10 cellular contexts compared by ENCODE assay signal in the genomic region with DNA sequence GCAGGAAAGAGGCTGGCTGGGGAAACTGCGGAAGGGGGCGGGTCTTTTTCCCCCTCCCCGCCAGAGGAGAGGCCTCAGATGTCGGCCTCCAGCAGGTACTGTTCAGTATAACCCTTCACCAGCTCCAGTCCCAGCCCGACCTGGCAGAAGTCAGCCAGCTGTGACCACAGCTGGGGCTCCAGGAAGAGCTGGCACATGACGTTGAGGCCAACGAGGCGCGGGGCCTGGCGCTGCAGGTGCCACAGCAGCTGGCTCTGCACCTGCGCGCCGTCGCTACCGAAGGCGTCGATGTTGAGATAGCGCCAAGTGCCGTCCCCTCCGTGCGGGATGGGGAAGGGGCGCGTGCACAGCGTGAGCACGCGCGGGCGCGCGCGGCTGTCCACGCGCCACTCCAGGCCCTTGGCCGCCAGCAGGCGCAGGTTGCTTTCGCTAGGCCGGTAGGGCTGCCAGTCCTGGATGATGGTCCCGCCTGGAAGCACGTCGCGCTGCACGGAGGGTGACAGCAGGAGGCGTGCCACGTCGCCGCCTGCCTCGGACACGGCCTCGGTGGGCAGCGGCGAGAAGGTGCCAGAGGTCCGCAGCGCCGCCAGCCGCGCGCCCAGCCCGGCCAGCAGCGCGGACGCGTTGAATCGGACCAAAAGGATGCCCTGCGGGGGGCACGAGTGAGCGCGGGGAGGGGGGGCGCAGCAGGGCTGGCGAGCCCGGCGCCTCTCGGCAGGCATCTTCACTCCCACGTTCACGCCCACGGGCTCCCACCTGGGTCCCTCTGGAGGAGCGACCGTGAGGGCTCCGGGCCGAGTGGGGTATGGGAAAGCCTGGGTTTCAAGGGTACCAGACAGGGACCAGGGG. TPM values are rescaled to one million over a fixed set of nuclear protein-coding genes. Genes with fewer than 3 reads are reported as not detected.
A peak's percentile ranks its signal among the peaks of the same experiment; 100 is the strongest.
DNase-seq lines count a peak whose midpoint lies in the region; ATAC-seq lines count a peak whose summit lies in the region.
"Had no signal": no experiment of that assay in that cellular context is flagged by ENCODE, and none has a peak within 500 bp of the region (broad histone marks: within the 10 kb centered on the region; RNA-seq: fewer than 3 reads in every experiment).

No MANE protein-coding gene starts in this region.

- H3K27me3 ChIP-seq in CD4-positive, alpha-beta memory T cell (ENCODE audit: insufficient read depth, low read length), result peaks cover 84% of the 10 kb centered on the region
- H3K27me3 ChIP-seq in HUES64 (ENCODE audit: insufficient read depth, low read length), result peaks cover 98% of the 10 kb centered on the region

- peak overlapping the region in 1 of 7 donors; percentile 77 for H3K27ac Mint-ChIP-seq in CD4-positive, alpha-beta memory T cell
- no peak overlapping the region for H3K27ac Mint-ChIP-seq in T-helper 17 cell
- no peak overlapping the region for H3K27ac Mint-ChIP-seq in activated CD8-positive, alpha-beta memory T cell treated with anti-CD3 and anti-CD28 coated beads, Interleukin-2, amount 10 ng/mL, durations not matched to agents 7 days and 5 days

- DNase-seq in CD4-positive, alpha-beta memory T cell, result peak in 1 of 5 donors; percentile 46
- DNase-seq in T-helper 17 cell (peak in 1 of 3 donors; percentile 21), left kidney (ENCODE audit: low read depth, low spot score) (peak; percentile 75), hepatic stellate cell (ENCODE audit: low spot score) (no peak), putamen (ENCODE audit: low spot score) (no peak)
- DNase-seq in activated CD8-positive, alpha-beta memory T cell treated with anti-CD3 and anti-CD28 coated beads, Interleukin-2, amount 10 ng/mL, durations not matched to agents 7 days and 5 days, result no peak
- DNase-seq: small intestine had no signal

- CTCF ChIA-PET in CD4-positive, alpha-beta memory T cell (lab: Charles Lee; ENCODE audit: partially characterized antibody), result interaction anchor here (0.6 to 4.7 kb wide), 11 partner anchors 10 to 732 kb away, joined by 3 to 44 read pairs (median 5); no protein-coding TSS in a partner anchor
- CTCF ChIA-PET in activated CD8-positive, alpha-beta memory T cell treated with anti-CD3 and anti-CD28 coated beads, Interleukin-2, amount 10 ng/mL, durations not matched to agents 7 days and 5 days (lab: Charles Lee), result interaction anchor here (0.9 to 3.0 kb wide), 9 partner anchors 7 to 111 kb away, joined by 3 to 37 read pairs (median 6); a partner anchor contains a TSS

- no peaks in the 10 kb centered on the region for H3K36me3 ChIP-seq in CD4-positive, alpha-beta memory T cell (ENCODE audit: insufficient read depth, low read length)
- no peaks in the 10 kb centered on the region for H3K36me3 ChIP-seq in HUES64 (ENCODE audit: insufficient read depth, low read length)

- POLR2A ChIA-PET in CD4-positive, alpha-beta memory T cell (lab: Charles Lee; ENCODE audit: partially characterized antibody), result no interaction called here

- intact Hi-C loops in CD4-positive, alpha-beta memory T cell (cut with micrococcal nuclease), result no loop called here

- peaks cover 57% of the 10 kb centered on the region for H3K4me1 ChIP-seq in CD4-positive, alpha-beta memory T cell (ENCODE audit: insufficient read depth, low read length)
- peaks cover 34% of the 10 kb centered on the region for H3K4me1 ChIP-seq in HUES64 (ENCODE audit: insufficient read depth, low read length)

- no peak overlapping the region for H3K9ac ChIP-seq in HUES64 (ENCODE audit: low read depth, low read length)

- H3K36me3 Mint-ChIP-seq in CD4-positive, alpha-beta memory T cell, result no peaks in the 10 kb centered on the region
- H3K36me3 Mint-ChIP-seq in T-helper 17 cell (ENCODE audit: low read depth), result peaks cover 18% of the 10 kb centered on the region
- no peaks in the 10 kb centered on the region for H3K36me3 Mint-ChIP-seq in activated CD8-positive, alpha-beta memory T cell treated with anti-CD3 and anti-CD28 coated beads, Interleukin-2, amount 10 ng/mL, durations not matched to agents 7 days and 5 days

- WGBS in HUES64, result under 1% methylated on average over 76 of the region's 79 CpGs

- H3K4me3 ChIP-seq in CD4-positive, alpha-beta memory T cell (ENCODE audit: low read length in 2 of 2), result peak overlapping the region in 1 of 2 donors; percentile 34
- H3K4me3 ChIP-seq in HUES64 (ENCODE audit: low read length), result peak overlapping the region; percentile 46

- ATAC-seq in T-helper 17 cell, result peak; percentile 33
- no peak for ATAC-seq in activated CD8-positive, alpha-beta memory T cell treated with anti-CD3 and anti-CD28 coated beads, Interleukin-2, amount 10 ng/mL, durations not matched to agents 7 days and 5 days
- no peak for ATAC-seq in GM18909 (IDR thresholded peaks at IDR 0.05; ENCODE audit: poor library complexity, unreplicated experiment)

- H3K4me3 Mint-ChIP-seq in CD4-positive, alpha-beta memory T cell, result peak overlapping the region in 7 of 8 donors; percentile 8 to 72 (median 52)
- peak overlapping the region; percentile 87 for H3K4me3 Mint-ChIP-seq in T-helper 17 cell
- H3K4me3 Mint-ChIP-seq in activated CD8-positive, alpha-beta memory T cell treated with anti-CD3 and anti-CD28 coated beads, Interleukin-2, amount 10 ng/mL, durations not matched to agents 7 days and 5 days, result no peak overlapping the region

- H3K27me3 Mint-ChIP-seq in CD4-positive, alpha-beta memory T cell, result peaks cover 61 to 76% of the 10 kb centered on the region in 2 donors
- H3K27me3 Mint-ChIP-seq in T-helper 17 cell, result peaks cover 88% of the 10 kb centered on the region
- H3K27me3 Mint-ChIP-seq in activated CD8-positive, alpha-beta memory T cell treated with anti-CD3 and anti-CD28 coated beads, Interleukin-2, amount 10 ng/mL, durations not matched to agents 7 days and 5 days, result peaks cover 94% of the 10 kb centered on the region

- no peaks in the 10 kb centered on the region for H3K9me3 ChIP-seq in CD4-positive, alpha-beta memory T cell (ENCODE audit: control insufficient read depth in 1 of 2, low read length in 2 of 2)
- H3K9me3 ChIP-seq in HUES64 (ENCODE audit: insufficient read depth, low read depth, low read length) (no peaks in the 10 kb centered on the region), T-helper 17 cell (ENCODE audit: control insufficient read depth, low read length, poor library complexity, severe bottlenecking) (no peaks in the 10 kb centered on the region)

- H3K4me1 Mint-ChIP-seq in CD4-positive, alpha-beta memory T cell, result peaks cover 30 to 62% (median 50%) of the 10 kb centered on the region in 4 donors
- peaks cover 47% of the 10 kb centered on the region for H3K4me1 Mint-ChIP-seq in T-helper 17 cell
- H3K4me1 Mint-ChIP-seq in activated CD8-positive, alpha-beta memory T cell treated with anti-CD3 and anti-CD28 coated beads, Interleukin-2, amount 10 ng/mL, durations not matched to agents 7 days and 5 days, result peaks cover 43% of the 10 kb centered on the region

- H3K9me3 Mint-ChIP-seq in CD4-positive, alpha-beta memory T cell, result peaks cover 0 to 4% (median 0%) of the 10 kb centered on the region in 8 donors
- no peaks in the 10 kb centered on the region for H3K9me3 Mint-ChIP-seq in activated CD8-positive, alpha-beta memory T cell treated with anti-CD3 and anti-CD28 coated beads, Interleukin-2, amount 10 ng/mL, durations not matched to agents 7 days and 5 days (ENCODE audit: low read depth)

- no peak overlapping the region for H3K27ac ChIP-seq in CD4-positive, alpha-beta memory T cell (ENCODE audit: low read depth, low read length)
- H3K27ac ChIP-seq in HUES64 (ENCODE audit: low read depth, low read length), result no peak overlapping the region

RNA-seq across cellular contexts. Expression of a gene that starts 6.9 kb away (rescaled TPM):
- total RNA-seq in CD4-positive, alpha-beta memory T cell, result not detected
- not detected for polyA plus RNA-seq in CD4-positive, alpha-beta memory T cell
- 18.8 TPM for polyA plus RNA-seq in HUES64 (2013, experiment 1 of 2)
- 15.0 TPM for polyA plus RNA-seq in HUES64 (2013, experiment 2 of 2)
- total RNA-seq in T-helper 17 cell, result not detected
- under 1 TPM; 0.44 to 0.66 TPM for total RNA-seq in activated CD8-positive, alpha-beta memory T cell treated with anti-CD3 and anti-CD28 coated beads, Interleukin-2, amount 10 ng/mL, durations not matched to agents 7 days and 5 days
- total RNA-seq: urinary bladder had no signal

RNA-seq across cellular contexts. Expression of a gene that starts 7.9 kb away (rescaled TPM):
- total RNA-seq in CD4-positive, alpha-beta memory T cell, result not detected
- polyA plus RNA-seq in CD4-positive, alpha-beta memory T cell, result not detected
- polyA plus RNA-seq in HUES64 (2013, experiment 1 of 2), result not detected
- polyA plus RNA-seq in HUES64 (2013, experiment 2 of 2), result 0.32 TPM
- total RNA-seq in T-helper 17 cell, result not detected
- not detected for total RNA-seq in activated CD8-positive, alpha-beta memory T cell treated with anti-CD3 and anti-CD28 coated beads, Interleukin-2, amount 10 ng/mL, durations not matched to agents 7 days and 5 days
- total RNA-seq: urinary bladder had no signal
- polyA plus RNA-seq: urinary bladder had no signal

RNA-seq across cellular contexts. Expression of a gene that starts 18.0 kb away (rescaled TPM):
- 10 to 100 TPM in 1 of 2 experiments, 1 to 10 TPM in 1; 8.8 to 10.8 TPM for total RNA-seq in CD4-positive, alpha-beta memory T cell
- 1 to 10 TPM; 4.2 to 8.2 TPM for polyA plus RNA-seq in CD4-positive, alpha-beta memory T cell
- polyA plus RNA-seq in HUES64 (2013, experiment 1 of 2), result 46.6 TPM
- 60.5 TPM for polyA plus RNA-seq in HUES64 (2013, experiment 2 of 2)
- 10 to 100 TPM in 1 of 2 donors, 1 to 10 TPM in 1; 9.7 to 11.7 TPM for total RNA-seq in T-helper 17 cell
- total RNA-seq in activated CD8-positive, alpha-beta memory T cell treated with anti-CD3 and anti-CD28 coated beads, Interleukin-2, amount 10 ng/mL, durations not matched to agents 7 days and 5 days, result 10 to 100 TPM; 49.9 to 51.7 TPM

RNA-seq across cellular contexts. Expression of a gene that starts 28.6 kb away (rescaled TPM):
- not detected for total RNA-seq in CD4-positive, alpha-beta memory T cell
- not detected for polyA plus RNA-seq in CD4-positive, alpha-beta memory T cell
- polyA plus RNA-seq in HUES64 (2013, experiment 1 of 2), result not detected
- 0.25 TPM for polyA plus RNA-seq in HUES64 (2013, experiment 2 of 2)
- total RNA-seq in T-helper 17 cell, result not detected
- not detected for total RNA-seq in activated CD8-positive, alpha-beta memory T cell treated with anti-CD3 and anti-CD28 coated beads, Interleukin-2, amount 10 ng/mL, durations not matched to agents 7 days and 5 days
- total RNA-seq: urinary bladder had no signal
- polyA plus RNA-seq: urinary bladder had no signal

RNA-seq across cellular contexts. Expression of a gene that starts 45.2 kb away (rescaled TPM):
- 10 to 100 TPM; 64.0 to 72.4 TPM for total RNA-seq in CD4-positive, alpha-beta memory T cell
- polyA plus RNA-seq in CD4-positive, alpha-beta memory T cell, result 10 to 100 TPM; 24.6 to 30.4 TPM
- 25.7 TPM for polyA plus RNA-seq in HUES64 (2013, experiment 1 of 2)
- 24.3 TPM for polyA plus RNA-seq in HUES64 (2013, experiment 2 of 2)
- total RNA-seq in T-helper 17 cell, result 10 to 100 TPM; 39.0 to 44.7 TPM
- 10 to 100 TPM; 41.6 to 42.3 TPM for total RNA-seq in activated CD8-positive, alpha-beta memory T cell treated with anti-CD3 and anti-CD28 coated beads, Interleukin-2, amount 10 ng/mL, durations not matched to agents 7 days and 5 days

Comparison
In these comparisons a context has a peak if more than half of its experiments do, and no peak if none do; other contexts are left out.
1. RNA of a gene that starts 18.0 kb away (total RNA-seq): 49.9 to 51.7 TPM in activated CD8-positive, alpha-beta memory T cell treated with anti-CD3 and anti-CD28 coated beads, Interleukin-2, amount 10 ng/mL, durations not matched to agents 7 days and 5 days; 9.7 to 11.7 TPM in T-helper 17 cell and 8.8 to 10.8 TPM in CD4-positive, alpha-beta memory T cell; every median in the first group is over 4 times any median in the second.